Comparison of ENCODE assay signal across 32 cellular contexts in the genomic region with DNA sequence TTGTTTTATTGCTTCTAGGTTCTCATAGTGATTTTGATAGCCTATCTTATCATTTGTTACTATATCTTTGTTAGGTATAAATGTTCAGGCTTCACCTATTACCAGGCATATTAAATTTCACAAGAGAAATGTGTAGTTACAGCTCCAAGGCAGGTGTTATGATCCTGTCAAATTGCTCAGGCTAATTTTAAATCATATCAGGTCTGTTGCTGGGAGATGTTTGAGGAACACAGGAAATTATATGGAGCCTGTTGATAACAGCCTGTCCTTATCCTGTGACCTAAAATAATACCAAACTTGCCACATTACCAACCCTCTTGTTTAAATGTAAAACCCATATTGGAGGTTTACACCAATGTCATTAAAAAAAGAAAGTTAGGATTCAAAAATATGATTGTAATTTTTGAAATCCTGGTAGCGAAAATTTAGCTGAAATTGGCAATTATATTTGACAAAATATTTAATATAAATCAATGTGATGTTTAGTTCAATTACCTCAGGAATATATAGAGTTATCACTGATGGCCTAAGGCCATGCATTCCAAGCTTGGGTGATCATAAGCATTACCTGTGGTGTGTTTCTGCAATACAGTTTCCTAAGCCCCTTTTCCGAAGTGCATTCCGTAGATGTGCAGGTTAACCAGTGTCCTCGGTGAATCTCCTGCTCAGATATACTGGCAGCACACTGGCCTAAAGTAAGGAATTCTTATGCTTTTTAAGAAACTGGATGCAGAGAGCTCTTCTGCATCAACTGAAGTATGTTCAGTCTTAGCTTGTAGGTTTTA. TPM values are rescaled to one million over a fixed set of nuclear protein-coding genes. Genes with fewer than 3 reads are reported as not detected.
DNase-seq lines count a peak whose midpoint lies in the region; ATAC-seq and TF ChIP-seq lines count a peak whose summit lies in the region.
"Had no signal": no experiment of that assay in that cellular context is flagged by ENCODE, and none has a peak within 500 bp of the region (broad histone marks: within the 10 kb centered on the region; RNA-seq: fewer than 3 reads in every experiment).

No MANE protein-coding gene starts in this region.

- H3K36me3 ChIP-seq in heart left ventricle (no peaks in the 10 kb centered on the region), right atrium auricular region (no peaks in the 10 kb centered on the region), Caco-2 (ENCODE audit: control insufficient read depth, insufficient read depth, low read length) (no peaks in the 10 kb centered on the region)
- H3K36me3 ChIP-seq: esophagus squamous epithelium, ovary, SJCRH30, suprapubic skin had no signal

- ATAC-seq in heart left ventricle (peak; percentile 64 to 77 (median 66)), left ventricle myocardium superior (peak; percentile 75)
- no peak for ATAC-seq in stimulated activated effector memory CD8-positive, alpha-beta T cell treated with anti-CD3 and anti-CD28 coated beads, Interleukin-12 subunit alpha, Interleukin-12 subunit beta, amount 100 ng/mL, for 72 hours
- ATAC-seq: activated CD4-positive, alpha-beta T cell treated with anti-CD3 and anti-CD28 coated beads for 36 hours; activated CD8-positive, alpha-beta T cell treated with anti-CD3 and anti-CD28 coated beads for 36 hours; foreskin keratinocyte; GM12878; mucosa of descending colon; natural killer cell treated with Interleukin-12 subunit alpha and Interleukin-12 subunit beta and Interleukin-15 and Interleukin-18, amount 100 ng/mL, for 72 hours had no signal

- H3K4me3 Mint-ChIP-seq in stimulated activated effector memory CD8-positive, alpha-beta T cell treated with anti-CD3 and anti-CD28 coated beads, Interleukin-12 subunit alpha, Interleukin-12 subunit beta, amount 100 ng/mL, for 72 hours: no peak overlapping the region
- no peak overlapping the region for H3K4me3 Mint-ChIP-seq in Caco-2 (ENCODE audit: unreplicated experiment)
- H3K4me3 Mint-ChIP-seq: activated CD4-positive, alpha-beta T cell treated with anti-CD3 and anti-CD28 coated beads for 36 hours; activated CD8-positive, alpha-beta T cell treated with anti-CD3 and anti-CD28 coated beads for 36 hours; activated T-helper 1 cell treated with anti-CD3 and anti-CD28 coated beads, Interleukin-12 subunit alpha, Interleukin-12 subunit beta, Interleukin-2, Interleukin-4 antibody, amounts not matched to agents 30 ng/mL and 10 ng/mL and 1 ng/mL, durations not matched to agents 14 hours and 24 hours and 36 hours; CD8-positive, alpha-beta memory T cell; central memory CD8-positive, alpha-beta T cell; dendritic cell treated with granulocyte-macrophage colony-stimulating factor and Interleukin-4, amounts not matched to agents 40 ng/mL and 50 ng/mL, for 4 days; natural killer cell treated with Interleukin-12 subunit alpha and Interleukin-12 subunit beta and Interleukin-15 and Interleukin-18, amount 100 ng/mL, for 72 hours had no signal

- intact Hi-C loops in heart left ventricle (cut with DNase I): loop anchor here in 1 of 10 donors (5.0 kb wide), 1 partner anchor 70 kb away; a partner anchor contains a TSS
- intact Hi-C loops in left ventricle myocardium superior (cut with micrococcal nuclease): no loop called here
- intact Hi-C loops in Caco-2 (cut with micrococcal nuclease; ENCODE audit: unreplicated experiment): no loop called here
- intact Hi-C loops in head of caudate nucleus (cut with DNase I): no loop called here

- H3K9me3 Mint-ChIP-seq in stimulated activated effector memory CD8-positive, alpha-beta T cell treated with anti-CD3 and anti-CD28 coated beads, Interleukin-12 subunit alpha, Interleukin-12 subunit beta, amount 100 ng/mL, for 72 hours: no peaks in the 10 kb centered on the region
- no peaks in the 10 kb centered on the region for H3K9me3 Mint-ChIP-seq in Caco-2 (ENCODE audit: unreplicated experiment)
- H3K9me3 Mint-ChIP-seq: activated CD8-positive, alpha-beta T cell treated with anti-CD3 and anti-CD28 coated beads for 36 hours; activated T-helper 1 cell treated with anti-CD3 and anti-CD28 coated beads, Interleukin-12 subunit alpha, Interleukin-12 subunit beta, Interleukin-2, Interleukin-4 antibody, amounts not matched to agents 30 ng/mL and 10 ng/mL and 1 ng/mL, durations not matched to agents 14 hours and 24 hours and 36 hours; CD8-positive, alpha-beta memory T cell; central memory CD8-positive, alpha-beta T cell; dendritic cell treated with granulocyte-macrophage colony-stimulating factor and Interleukin-4, amounts not matched to agents 40 ng/mL and 50 ng/mL, for 4 days; natural killer cell treated with Interleukin-12 subunit alpha and Interleukin-12 subunit beta and Interleukin-15 and Interleukin-18, amount 100 ng/mL, for 72 hours had no signal

- POLR2A ChIA-PET in Caco-2 (lab: Charles Lee): no interaction called here

- no peak for TF ChIP-seq POLR2A in heart left ventricle (IDR thresholded peaks at IDR 0.05)

- 84 to 89% (median 89%) methylated on average over 4 of the region's 4 CpGs for WGBS in heart left ventricle, 4 donors

- TF ChIP-seq CTCF in heart left ventricle (IDR thresholded peaks at IDR 0.05) (no peak), right atrium auricular region (IDR thresholded peaks at IDR 0.05) (no peak), Caco-2 (IDR thresholded peaks at IDR 0.05; ENCODE audit: insufficient read depth in 1 of 2, low read depth in 1 of 2, low read length in 1 of 2, severe bottlenecking in 1 of 2, unreplicated experiment in 1 of 2) (no peak)

- H3K27ac ChIP-seq in heart left ventricle: no peak overlapping the region
- peak overlapping the region in 1 of 2 donors; percentile 53 for H3K27ac ChIP-seq in right atrium auricular region
- H3K27ac ChIP-seq: esophagus squamous epithelium, foreskin keratinocyte, ovary, SJCRH30, suprapubic skin had no signal

- no peak overlapping the region for H3K4me3 ChIP-seq in heart left ventricle
- H3K4me3 ChIP-seq in right atrium auricular region: no peak overlapping the region
- H3K4me3 ChIP-seq in Caco-2 (ENCODE audit: low read depth, low read length): no peak overlapping the region
- H3K4me3 ChIP-seq: esophagus squamous epithelium, GM12878, lung, mucosa of descending colon, ovary, SJCRH30, suprapubic skin had no signal

- no peaks in the 10 kb centered on the region for H3K4me1 Mint-ChIP-seq in stimulated activated effector memory CD8-positive, alpha-beta T cell treated with anti-CD3 and anti-CD28 coated beads, Interleukin-12 subunit alpha, Interleukin-12 subunit beta, amount 100 ng/mL, for 72 hours
- no peaks in the 10 kb centered on the region for H3K4me1 Mint-ChIP-seq in Caco-2 (ENCODE audit: low read depth, unreplicated experiment)
- H3K4me1 Mint-ChIP-seq: activated CD4-positive, alpha-beta T cell treated with anti-CD3 and anti-CD28 coated beads for 36 hours; CD8-positive, alpha-beta memory T cell; central memory CD8-positive, alpha-beta T cell had no signal

- BruUV-seq in Caco-2 (replicated peaks; lab: Mats Ljungman, UMichigan): no TSS peak

- H3K27me3 Mint-ChIP-seq in Caco-2 (ENCODE audit: insufficient read depth, unreplicated experiment): peaks cover 2% of the 10 kb centered on the region
- H3K27me3 Mint-ChIP-seq: activated CD4-positive, alpha-beta T cell treated with anti-CD3 and anti-CD28 coated beads for 36 hours; central memory CD8-positive, alpha-beta T cell; dendritic cell treated with granulocyte-macrophage colony-stimulating factor and Interleukin-4, amounts not matched to agents 40 ng/mL and 50 ng/mL, for 4 days had no signal

- CTCF ChIA-PET in Caco-2 (lab: Charles Lee): no interaction called here

- DNase-seq in heart left ventricle: no peak
- DNase-seq in right atrium auricular region (ENCODE audit: low spot score): no peak
- DNase-seq in NCI-H2171 treated with DMSO at 0.1 percent for 48 hours (lab: John Stamatoyannopoulos, UW): peak; percentile 93
- DNase-seq in left ventricle myocardium superior: no peak
- DNase-seq in stimulated activated effector memory CD8-positive, alpha-beta T cell treated with anti-CD3 and anti-CD28 coated beads, Interleukin-12 subunit alpha, Interleukin-12 subunit beta, amount 100 ng/mL, for 72 hours (ENCODE audit: low spot score in 2 of 2): no peak
- DNase-seq in Caco-2: no peak
- DNase-seq in head of caudate nucleus: no peak
- DNase-seq: activated CD4-positive, alpha-beta T cell treated with anti-CD3 and anti-CD28 coated beads for 36 hours; activated CD8-positive, alpha-beta memory T cell treated with anti-CD3 and anti-CD28 coated beads, Interleukin-2, amount 50 U/mL, for 48 hours; activated CD8-positive, alpha-beta T cell treated with anti-CD3 and anti-CD28 coated beads for 36 hours; activated naive CD4-positive, alpha-beta T cell treated with Interleukin-2 at 50 U/mL for 16 hours; CD8-positive, alpha-beta memory T cell; DMS153; esophagus squamous epithelium; kidney glomerular epithelial cell; mucosa of descending colon; NCI-H345; NCI-H69; ovary; retina; SJCRH30; small intestine; stimulated activated naive CD4-positive, alpha-beta T cell treated with Interleukin-2 at 50 U/mL for 16 hours; SW 1271 had no signal

- peaks cover 0 to 5% (median 0%) of the 10 kb centered on the region in 12 donors for H3K4me1 ChIP-seq in heart left ventricle
- H3K4me1 ChIP-seq in right atrium auricular region: peaks cover 0 to 7% of the 10 kb centered on the region in 2 donors
- H3K4me1 ChIP-seq in Caco-2: no peaks in the 10 kb centered on the region
- H3K4me1 ChIP-seq: suprapubic skin had no signal

- H3K36me3 Mint-ChIP-seq in stimulated activated effector memory CD8-positive, alpha-beta T cell treated with anti-CD3 and anti-CD28 coated beads, Interleukin-12 subunit alpha, Interleukin-12 subunit beta, amount 100 ng/mL, for 72 hours: no peaks in the 10 kb centered on the region
- H3K36me3 Mint-ChIP-seq in Caco-2 (ENCODE audit: insufficient read depth, unreplicated experiment): no peaks in the 10 kb centered on the region
- H3K36me3 Mint-ChIP-seq: CD8-positive, alpha-beta memory T cell; natural killer cell treated with Interleukin-12 subunit alpha and Interleukin-12 subunit beta and Interleukin-15 and Interleukin-18, amount 100 ng/mL, for 72 hours had no signal

- H3K27me3 ChIP-seq in heart left ventricle (no peaks in the 10 kb centered on the region), right atrium auricular region (no peaks in the 10 kb centered on the region), Caco-2 (replicated peaks; ENCODE audit: control insufficient read depth, insufficient read depth, low read length) (no peaks in the 10 kb centered on the region)
- H3K27me3 ChIP-seq: foreskin keratinocyte, ovary, SJCRH30, suprapubic skin had no signal

- H3K9me3 ChIP-seq in heart left ventricle: no peaks in the 10 kb centered on the region
- H3K9me3 ChIP-seq in right atrium auricular region: no peaks in the 10 kb centered on the region
- no peaks in the 10 kb centered on the region for H3K9me3 ChIP-seq in Caco-2
- H3K9me3 ChIP-seq: esophagus squamous epithelium, mucosa of descending colon, ovary, SJCRH30 had no signal

- H3K27ac Mint-ChIP-seq in stimulated activated effector memory CD8-positive, alpha-beta T cell treated with anti-CD3 and anti-CD28 coated beads, Interleukin-12 subunit alpha, Interleukin-12 subunit beta, amount 100 ng/mL, for 72 hours: no peak overlapping the region
- no peak overlapping the region for H3K27ac Mint-ChIP-seq in Caco-2 (ENCODE audit: unreplicated experiment)
- H3K27ac Mint-ChIP-seq: activated CD4-positive, alpha-beta T cell treated with anti-CD3 and anti-CD28 coated beads for 36 hours; activated CD8-positive, alpha-beta T cell treated with anti-CD3 and anti-CD28 coated beads for 36 hours; activated T-helper 1 cell treated with anti-CD3 and anti-CD28 coated beads, Interleukin-12 subunit alpha, Interleukin-12 subunit beta, Interleukin-2, Interleukin-4 antibody, amounts not matched to agents 30 ng/mL and 10 ng/mL and 1 ng/mL, durations not matched to agents 14 hours and 24 hours and 36 hours; CD8-positive, alpha-beta memory T cell; dendritic cell treated with granulocyte-macrophage colony-stimulating factor and Interleukin-4, amounts not matched to agents 40 ng/mL and 50 ng/mL, for 4 days; natural killer cell treated with Interleukin-12 subunit alpha and Interleukin-12 subunit beta and Interleukin-15 and Interleukin-18, amount 100 ng/mL, for 72 hours had no signal

RNA-seq across cellular contexts. Expression of a gene that starts 34.8 kb away (rescaled TPM):
- total RNA-seq in heart left ventricle (1 to 10 TPM; 1.3 to 5.9 (median 3.1) TPM), right atrium auricular region (1 to 10 TPM; 2.4 to 5.4 TPM), left ventricle myocardium superior (3.1 TPM), Caco-2 (2022) (not detected in 2 replicates)
- polyA plus RNA-seq in heart left ventricle: 1 to 10 TPM in 1 of 2 donors, under 1 TPM in 1; 0.15 to 2.1 TPM
- total RNA-seq: activated CD4-positive, alpha-beta T cell treated with anti-CD3 and anti-CD28 coated beads for 36 hours; activated CD8-positive, alpha-beta T cell treated with anti-CD3 and anti-CD28 coated beads for 36 hours; activated T-helper 1 cell treated with anti-CD3 and anti-CD28 coated beads, Interleukin-12 subunit alpha, Interleukin-12 subunit beta, Interleukin-2, Interleukin-4 antibody, amounts not matched to agents 30 ng/mL and 10 ng/mL and 1 ng/mL, durations not matched to agents 14 hours and 24 hours and 36 hours; CD8-positive, alpha-beta memory T cell; natural killer cell treated with Interleukin-12 subunit alpha and Interleukin-12 subunit beta and Interleukin-15 and Interleukin-18, amount 100 ng/mL, for 72 hours; SJCRH30 had no signal
- polyA plus RNA-seq: CD8-positive, alpha-beta memory T cell had no signal
